6 cellular contexts compared by ENCODE assay signal in genomic region chr4:103485296-103485695, GRCh38.
DNase-seq lines count a peak whose midpoint lies in the region; ATAC-seq, FAIRE-seq and TF ChIP-seq lines count a peak whose summit lies in the region.
"Not testable (repeated sequence)": the region's sequence is repeated elsewhere in the genome, so short reads cannot be mapped to it uniquely, and the experiment has no call there.

No MANE protein-coding gene starts in this region.

- H3K4me1 ChIP-seq in BE2C; HCT116 (ENCODE audit: control insufficient read depth in 1 of 2, insufficient read depth in 2 of 2, low read length in 2 of 2); HepG2 (ENCODE audit: insufficient read depth, low read length): not testable (repeated sequence)

- not testable (repeated sequence) for H3K79me2 ChIP-seq in HCT116 (ENCODE audit: insufficient read depth, low read length); HepG2 (ENCODE audit: insufficient read depth, low read length)

- H3K9ac ChIP-seq in HCT116 (ENCODE audit: low read length); HepG2 (ENCODE audit: insufficient read depth, low read depth, low read length): not testable (repeated sequence)

- FAIRE-seq in HepG2 (lab: Jason Lieb, UNC) = not testable (repeated sequence)

- peak; percentile 37 for DNase-seq in BE2C
- not testable (repeated sequence) for DNase-seq in GM06990 (ENCODE audit: extremely low read depth, insufficient read length); GM13976 (ENCODE audit: low spot score); HCT116 (ENCODE audit: low read depth, low spot score); HepG2 (ENCODE audit: low spot score)
- DNase-seq in SK-N-DZ (ENCODE audit: low spot score) = peak; percentile 9

- RAD21 ChIA-PET in HCT116 (lab: Charles Lee; ENCODE audit: low non-redundant PET in 1 of 2, low total read pairs in 2 of 2, uncharacterized antibody in 2 of 2, unreplicated experiment in 2 of 2) = not testable (repeated sequence)

- H3K4me3 ChIP-seq in BE2C (ENCODE audit: low read depth, low read length); GM06990 (replicated peaks; ENCODE audit: low read depth, low read length); HCT116 (replicated peaks in 1 of 2; ENCODE audit: low read depth in 1 of 2, low read length in 2 of 2); HepG2 (replicated peaks in 1 of 3; ENCODE audit: insufficient read depth in 1 of 3, low read depth in 2 of 3, low read length in 3 of 3): not testable (repeated sequence)

- not testable (repeated sequence) for H3K36me3 ChIP-seq in BE2C; GM06990 (ENCODE audit: control insufficient read depth, insufficient read depth, low read length); HCT116 (ENCODE audit: control insufficient read depth in 1 of 2, insufficient read depth in 2 of 2, low read length in 2 of 2); HepG2 (replicated peaks in 1 of 2; ENCODE audit: control insufficient read depth in 1 of 2, insufficient read depth in 2 of 2, low read length in 2 of 2)

- TF ChIP-seq EP300 in HepG2 (IDR thresholded peaks at IDR 0.05; ENCODE audit: low read depth in 2 of 2, low read length in 2 of 2); HepG2 (CRISPR knock-in tag; IDR thresholded peaks at IDR 0.05; ENCODE audit: borderline replicate concordance): not testable (repeated sequence)

- WGBS in HepG2 (ENCODE audit: low lambda C conversion rate) = 0% methylated on average over 2 of the region's 4 CpGs

- in situ Hi-C loops in GM13976 (cut with MboI; ENCODE audit: low sequenced_read_pairs, unreplicated experiment) = loop anchor here (25.0 kb wide), 2 partner anchors 302 to 427 kb away; no protein-coding TSS in a partner anchor
- in situ Hi-C loops in HepG2 (cut with HindIII; ENCODE audit: extremely low pct_ligation_motif_present, low pct_unique_long_range_greater_than_20kb) = not testable (repeated sequence)

- H3K4me2 ChIP-seq in HCT116 (ENCODE audit: low read length); HepG2 (ENCODE audit: low read depth, low read length): not testable (repeated sequence)

- intact Hi-C loops in HCT116 (cut with micrococcal nuclease); HepG2 (cut with micrococcal nuclease; ENCODE audit: unreplicated experiment): not testable (repeated sequence)

- not testable (repeated sequence) for H2AFZ ChIP-seq in HCT116 (ENCODE audit: low read depth, low read length, poor library complexity, severe bottlenecking); HepG2 (ENCODE audit: low read length)

- H4K20me1 ChIP-seq in HCT116 (ENCODE audit: insufficient read depth); HepG2 (ENCODE audit: insufficient read depth, low read length): not testable (repeated sequence)

- TF ChIP-seq CTCF in BE2C (IDR thresholded peaks at IDR 0.05; ENCODE audit: low read depth, low read length) (peak; percentile 17), GM06990 (IDR thresholded peaks at IDR 0.05; ENCODE audit: insufficient read depth, low read length, poor library complexity, severe bottlenecking) (peak; percentile 27), GM13976 (IDR thresholded peaks at IDR 0.05; ENCODE audit: borderline replicate concordance, control extremely low read depth, extremely low read depth, insufficient read depth, missing control alignments) (peak; percentile 14), HCT116 (IDR thresholded peaks at IDR 0.05 in 2 of 3, conservative IDR thresholded peaks at IDR 0.05 in 1 of 3; ENCODE audit: borderline replicate concordance in 1 of 3, insufficient read depth in 1 of 3, low read depth in 2 of 3, low read length in 2 of 3) (0 out of 6 replicates have a peak, but pooled peaks of 1 of the 3 experiments have one; percentile 14), HepG2 (CRISPR knock-in tag; IDR thresholded peaks at IDR 0.05) (peak; percentile 36; the same call in 1 of the 2 replicates)

- H3K27ac ChIP-seq in HCT116 (ENCODE audit: low read depth, low read length); HepG2 (ENCODE audit: extremely low read length, insufficient read depth, low read length): not testable (repeated sequence)

- not testable (repeated sequence) for ATAC-seq in HCT116, HepG2

- TF ChIP-seq POLR2A in HCT116 (IDR thresholded peaks at IDR 0.05; ENCODE audit: borderline replicate concordance, extremely low read depth, insufficient read depth, insufficient read length); HepG2 (IDR thresholded peaks at IDR 0.05; ENCODE audit: insufficient read depth in 1 of 2, low read depth in 2 of 2, low read length in 2 of 2): not testable (repeated sequence)

- H3K9me2 ChIP-seq in HCT116 (ENCODE audit: insufficient read depth) = not testable (repeated sequence)

- BruUV-seq in HCT116 (replicated peaks; lab: Mats Ljungman, UMichigan); HepG2 (replicated peaks; lab: Mats Ljungman, UMichigan): not testable (repeated sequence)

- CTCF ChIA-PET in HCT116 (lab: Charles Lee); HepG2 (lab: Yijun Ruan, JAX; ENCODE audit: low intra/inter-chr PET ratio, low total read pairs): not testable (repeated sequence)

- not testable (repeated sequence) for H3K9me3 ChIP-seq in BE2C; HCT116 (ENCODE audit: control insufficient read depth in 1 of 2, insufficient read depth in 1 of 2, low read depth in 1 of 2, low read length in 2 of 2); HepG2 (ENCODE audit: low read length)

- H3K27me3 ChIP-seq in BE2C; GM06990 (replicated peaks; ENCODE audit: control insufficient read depth, insufficient read depth, low read length); HCT116 (ENCODE audit: insufficient read depth, low read length); HepG2 (ENCODE audit: control insufficient read depth in 1 of 2, insufficient read depth in 2 of 2, low read length in 2 of 2): not testable (repeated sequence)

- POLR2A ChIA-PET in HCT116 (lab: Charles Lee); HepG2 (lab: Yijun Ruan, JAX): not testable (repeated sequence)

- TF ChIP-seq RAD21 in HCT116 (IDR thresholded peaks at IDR 0.05; ENCODE audit: low read depth) = peak; percentile 50
- not testable (repeated sequence) for TF ChIP-seq RAD21 in HepG2 (CRISPR knock-in tag; IDR thresholded peaks at IDR 0.05)

TF ChIP-seq in HepG2, 621 proteins besides CTCF, POLR2A, EP300 and RAD21:
- TF ChIP-seq ZNF576 (CRISPR knock-in tag; IDR thresholded peaks at IDR 0.05) = peak; percentile 94
